10 cellular contexts compared by ENCODE assay signal in the genomic region with DNA sequence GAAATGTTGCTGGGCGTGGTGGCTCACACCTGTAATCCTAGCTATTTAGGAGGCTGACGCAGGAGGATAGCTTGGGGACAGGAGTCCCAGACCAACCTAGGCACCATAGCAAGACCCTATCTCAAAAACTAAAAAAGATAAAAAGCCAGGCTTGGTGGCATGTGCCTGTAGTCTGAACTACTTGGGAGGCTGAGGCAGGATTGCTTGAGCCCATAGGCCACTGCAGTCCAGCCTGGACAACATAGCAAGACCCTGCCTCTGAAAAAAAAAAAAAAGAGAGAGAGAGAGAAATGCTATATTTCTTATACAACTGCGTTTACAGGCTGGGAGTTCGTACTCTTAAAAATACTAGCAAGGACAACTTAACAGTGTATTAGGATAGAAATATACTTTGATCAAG. TPM values are rescaled to one million over a fixed set of nuclear protein-coding genes. Genes with fewer than 3 reads are reported as not detected.
"Had no signal": no experiment of that assay in that cellular context is flagged by ENCODE, and none has a peak within 500 bp of the region (broad histone marks: within the 10 kb centered on the region; RNA-seq: fewer than 3 reads in every experiment).

No MANE protein-coding gene starts in this region.

- FAIRE-seq: HepG2 had no signal

- H3K4me3 ChIP-seq: GM23248, HAP-1 had no signal

- ATAC-seq: HCT116, HepG2 had no signal

- H3K9me3 ChIP-seq: HAP-1 had no signal

- H2AFZ ChIP-seq: GM23248 had no signal

- DNase-seq: GM23248, GOT3, H7, HFFc6, KG1 had no signal

- H3K27ac ChIP-seq: GM23248, HL-60 had no signal

- H3K4me1 ChIP-seq: HAP-1 had no signal

- H3K36me3 ChIP-seq: HAP-1 had no signal

- H3K9ac ChIP-seq: GM23248 had no signal

RNA-seq across cellular contexts. Expression of gene SPOCD1, which starts 46.2 kb away (rescaled TPM):
- polyA plus RNA-seq: IgD-negative memory B cell had no signal
